8 cellular contexts compared by ENCODE assay signal in the genomic region with DNA sequence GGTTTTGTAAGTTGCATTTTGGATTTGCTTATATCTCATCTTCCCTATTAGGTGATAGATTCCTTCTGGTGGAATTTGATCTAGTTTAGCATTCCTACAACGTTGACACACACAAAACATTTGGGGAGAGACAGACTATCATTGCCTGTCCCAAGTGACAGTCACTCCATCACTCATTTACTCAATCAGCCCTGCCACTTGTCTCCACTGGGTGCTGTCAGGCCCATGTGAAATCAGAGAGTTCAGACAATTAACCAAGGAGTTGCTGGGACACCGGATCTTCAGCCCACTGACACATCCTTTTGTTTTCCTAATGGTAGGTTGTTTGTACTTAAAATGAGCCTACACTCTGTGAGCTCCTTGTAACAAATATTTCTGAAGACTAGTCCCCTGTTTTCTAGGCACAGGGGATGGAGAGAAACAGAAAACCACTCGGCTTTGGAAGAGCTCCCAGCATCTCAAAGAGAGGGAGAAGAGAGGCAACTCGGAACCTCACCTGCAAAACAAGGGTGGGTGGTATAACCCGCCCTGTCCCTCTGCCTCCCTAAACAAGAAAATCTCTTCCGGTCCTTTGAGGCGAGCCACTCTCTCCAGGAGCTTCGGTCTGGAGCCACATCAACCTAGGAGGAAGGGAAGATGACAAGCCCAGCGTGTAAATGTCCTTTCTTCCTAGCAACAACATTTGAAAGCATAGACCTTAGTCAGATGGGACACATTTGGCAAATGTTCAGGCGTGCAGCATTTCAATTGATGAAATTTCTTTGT.
DNase-seq lines count a peak whose midpoint lies in the region; ATAC-seq, FAIRE-seq and TF ChIP-seq lines count a peak whose summit lies in the region.

No MANE protein-coding gene starts in this region.

- H3K27ac ChIP-seq in K562 (ENCODE audit: extremely low read depth, low read depth, low read length) (no peak overlapping the region), mesodermal cell (ENCODE audit: low read depth, low read length, severe bottlenecking) (peak overlapping the region; percentile 61)

- ATAC-seq in K562, result no peak

- H3K4me3 ChIP-seq in AG10803 (ENCODE audit: low read length) (peak overlapping the region; percentile 59), K562 (no peak overlapping the region), mesodermal cell (ENCODE audit: extremely low read depth, insufficient read depth, low read length, poor library complexity, severe bottlenecking) (peak overlapping the region; percentile 27), HAP-1 (no peak overlapping the region)

- H2AFZ ChIP-seq in K562 (ENCODE audit: low read depth, low read length), result no peak overlapping the region

- no peaks in the 10 kb centered on the region for H3K9me1 ChIP-seq in K562 (ENCODE audit: control insufficient read depth, insufficient read depth, low read length)

- in situ Hi-C loops in K562 (cut with MboI) (no loop called here), HAP-1 (cut with MboI; ENCODE audit: low sequenced_read_pairs) (no loop called here)

- no peaks in the 10 kb centered on the region; a peak in 1 of 5 replicates for H3K4me1 ChIP-seq in K562 (replicated peaks in 1 of 2; ENCODE audit: control insufficient read depth in 2 of 2, insufficient read depth in 2 of 2, low read length in 2 of 2)
- H3K4me1 ChIP-seq in mesodermal cell (ENCODE audit: control insufficient read depth, insufficient read depth, low read length, poor library complexity, severe bottlenecking), result peaks cover 3% of the 10 kb centered on the region
- H3K4me1 ChIP-seq in HAP-1, result no peaks in the 10 kb centered on the region

- no peak for TF ChIP-seq EP300 in K562 (IDR thresholded peaks at IDR 0.05; ENCODE audit: low read length)

- H3K27me3 ChIP-seq in K562 (ENCODE audit: control insufficient read depth in 2 of 2, insufficient read depth in 2 of 2, low read length in 2 of 2) (no peaks in the 10 kb centered on the region), HAP-1 (ENCODE audit: low read depth) (no peaks in the 10 kb centered on the region)

- no peak for TF ChIP-seq RAD21 in K562 (CRISPR knock-in tag; conservative IDR thresholded peaks at IDR 0.05 in 1 of 2, IDR thresholded peaks at IDR 0.05 in 1 of 2)

- no peaks in the 10 kb centered on the region for H3K9me3 Mint-ChIP-seq in HFFc6

- H3K4me1 Mint-ChIP-seq in HFFc6 (ENCODE audit: low read depth), result peaks cover 13% of the 10 kb centered on the region; the same call in 1 of the 2 replicates

- H3K9ac ChIP-seq in K562 (ENCODE audit: insufficient read depth in 1 of 2, low read depth in 2 of 2, low read length in 2 of 2), result no peak overlapping the region

- TF ChIP-seq POLR2A in K562 (conservative IDR thresholded peaks at IDR 0.05), result no peak

- no peaks in the 10 kb centered on the region for H3K9me3 ChIP-seq in K562 (replicated peaks; ENCODE audit: control insufficient read depth, insufficient read depth, low read depth, low read length)
- H3K9me3 ChIP-seq in mesodermal cell (ENCODE audit: control insufficient read depth, low read length), result no peaks in the 10 kb centered on the region
- no peaks in the 10 kb centered on the region for H3K9me3 ChIP-seq in HAP-1

- no peak for DNase-seq in AG10803 (ENCODE audit: low read depth)
- DNase-seq in HFFc6, result no peak
- DNase-seq in K562 (ENCODE audit: extremely low read depth in 1 of 4, low spot score in 3 of 4), result no peak
- DNase-seq in NCI-H524 treated with DMSO at 0.1 percent for 48 hours (lab: John Stamatoyannopoulos, UW), result no peak
- DNase-seq in UCSD-AML1 (lab: John Stamatoyannopoulos, UW; ENCODE audit: unreplicated experiment), result no peak
- no peak for DNase-seq in stimulated activated CD4-positive, alpha-beta T cell treated with anti-CD3 and anti-CD28 coated beads, Interleukin-12 subunit alpha, Interleukin-12 subunit beta, amount 100 ng/mL, for 4 hours
- no peak for DNase-seq in HAP-1 (ENCODE audit: low spot score in 2 of 2)

- no peaks in the 10 kb centered on the region for H3K36me3 ChIP-seq in K562 (ENCODE audit: control insufficient read depth, insufficient read depth, low read length)
- H3K36me3 ChIP-seq in mesodermal cell (ENCODE audit: control insufficient read depth, insufficient read depth, low read length), result no peaks in the 10 kb centered on the region
- H3K36me3 ChIP-seq in HAP-1 (replicated peaks), result no peaks in the 10 kb centered on the region

- WGBS in K562 (ENCODE audit: insufficient coverage, low coverage, missing lambda C conversion rate), result 0% methylated on average over 6 of the region's 10 CpGs
- WGBS in mesodermal cell (ENCODE audit: insufficient coverage in 2 of 2), 2 experiments, result 13 to 16% methylated on average over 2 to 6 of the region's 10 CpGs

- peak overlapping the region; percentile 11; the same call in 1 of the 2 replicates for H3K4me2 ChIP-seq in K562 (ENCODE audit: insufficient read depth, low read length)

- intact Hi-C loops in K562 (cut with micrococcal nuclease), result loop anchor here (2.0 kb wide), 1 partner anchor 644 kb away; no protein-coding TSS in a partner anchor

- H3K4me3 Mint-ChIP-seq in HFFc6, result peak overlapping the region; percentile 82

- H3K27me3 Mint-ChIP-seq in HFFc6 (ENCODE audit: insufficient read depth), result peaks cover 11% of the 10 kb centered on the region

- H3K79me2 ChIP-seq in K562 (ENCODE audit: control insufficient read depth, insufficient read depth, low read length), result no peaks in the 10 kb centered on the region

- FAIRE-seq in K562 (lab: Jason Lieb, UNC), result no peak

- POLR2A ChIA-PET in K562 (lab: Yijun Ruan, JAX), result no interaction called here

- H4K20me1 ChIP-seq in K562 (replicated peaks; ENCODE audit: control insufficient read depth, insufficient read depth, low read length), result no peaks in the 10 kb centered on the region

- TF ChIP-seq CTCF in AG10803 (conservative IDR thresholded peaks at IDR 0.05; ENCODE audit: low read length) (no peak), HFFc6 (IDR thresholded peaks at IDR 0.05) (no peak), K562 (IDR thresholded peaks at IDR 0.05 in 2 of 3, conservative IDR thresholded peaks at IDR 0.05 in 1 of 3; ENCODE audit: insufficient read depth in 2 of 3, low read depth in 1 of 3, low read length in 3 of 3) (no peak)

- no peak overlapping the region for H3K27ac Mint-ChIP-seq in HFFc6

- no TSS peak for BruUV-seq in K562 (replicated peaks; lab: Mats Ljungman, UMichigan)

- no peaks in the 10 kb centered on the region for H3K36me3 Mint-ChIP-seq in HFFc6 (ENCODE audit: low read depth)

- CTCF ChIA-PET in K562 (lab: Yijun Ruan, JAX; ENCODE audit: low intra/inter-chr PET ratio), result no interaction called here

TF ChIP-seq in K562, 482 proteins besides CTCF, POLR2A, EP300 and RAD21:
- TF ChIP-seq GABPA (tag; conservative IDR thresholded peaks at IDR 0.05; ENCODE audit: low read depth), result no peak
- TF ChIP-seq STAT5B (CRISPR knock-in tag; IDR thresholded peaks at IDR 0.05), result no peak
- TF ChIP-seq NFE2L1 (tag; IDR thresholded peaks at IDR 0.05; ENCODE audit: borderline replicate concordance, low read depth), result no peak
- no peak for TF ChIP-seq CBX8 (IDR thresholded peaks at IDR 0.05; ENCODE audit: borderline replicate concordance, extremely low read depth, low read depth, low read length, poor library complexity, severe bottlenecking)
- no peak for TF ChIP-seq MAZ (CRISPR knock-in tag; conservative IDR thresholded peaks at IDR 0.05 in 1 of 2, IDR thresholded peaks at IDR 0.05 in 1 of 2)
- TF ChIP-seq, protein P1, sequence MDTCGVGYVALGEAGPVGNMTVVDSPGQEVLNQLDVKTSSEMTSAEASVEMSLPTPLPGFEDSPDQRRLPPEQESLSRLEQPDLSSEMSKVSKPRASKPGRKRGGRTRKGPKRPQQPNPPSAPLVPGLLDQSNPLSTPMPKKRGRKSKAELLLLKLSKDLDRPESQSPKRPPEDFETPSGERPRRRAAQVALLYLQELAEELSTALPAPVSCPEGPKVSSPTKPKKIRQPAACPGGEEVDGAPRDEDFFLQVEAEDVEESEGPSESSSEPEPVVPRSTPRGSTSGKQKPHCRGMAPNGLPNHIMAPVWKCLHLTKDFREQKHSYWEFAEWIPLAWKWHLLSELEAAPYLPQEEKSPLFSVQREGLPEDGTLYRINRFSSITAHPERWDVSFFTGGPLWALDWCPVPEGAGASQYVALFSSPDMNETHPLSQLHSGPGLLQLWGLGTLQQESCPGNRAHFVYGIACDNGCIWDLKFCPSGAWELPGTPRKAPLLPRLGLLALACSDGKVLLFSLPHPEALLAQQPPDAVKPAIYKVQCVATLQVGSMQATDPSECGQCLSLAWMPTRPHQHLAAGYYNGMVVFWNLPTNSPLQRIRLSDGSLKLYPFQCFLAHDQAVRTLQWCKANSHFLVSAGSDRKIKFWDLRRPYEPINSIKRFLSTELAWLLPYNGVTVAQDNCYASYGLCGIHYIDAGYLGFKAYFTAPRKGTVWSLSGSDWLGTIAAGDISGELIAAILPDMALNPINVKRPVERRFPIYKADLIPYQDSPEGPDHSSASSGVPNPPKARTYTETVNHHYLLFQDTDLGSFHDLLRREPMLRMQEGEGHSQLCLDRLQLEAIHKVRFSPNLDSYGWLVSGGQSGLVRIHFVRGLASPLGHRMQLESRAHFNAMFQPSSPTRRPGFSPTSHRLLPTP (IDR thresholded peaks at IDR 0.05; ENCODE audit: borderline replicate concordance, extremely low read depth, insufficient read length), result no peak
- TF ChIP-seq, protein P2, sequence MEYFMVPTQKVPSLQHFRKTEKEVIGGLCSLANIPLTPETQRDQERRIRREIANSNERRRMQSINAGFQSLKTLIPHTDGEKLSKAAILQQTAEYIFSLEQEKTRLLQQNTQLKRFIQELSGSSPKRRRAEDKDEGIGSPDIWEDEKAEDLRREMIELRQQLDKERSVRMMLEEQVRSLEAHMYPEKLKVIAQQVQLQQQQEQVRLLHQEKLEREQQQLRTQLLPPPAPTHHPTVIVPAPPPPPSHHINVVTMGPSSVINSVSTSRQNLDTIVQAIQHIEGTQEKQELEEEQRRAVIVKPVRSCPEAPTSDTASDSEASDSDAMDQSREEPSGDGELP (CRISPR knock-in tag; IDR thresholded peaks at IDR 0.05; ENCODE audit: borderline replicate concordance), result no peak
- no peak for TF ChIP-seq SNRNP70 (optimal IDR thresholded peaks at IDR 0.05; ENCODE audit: low read depth, low read length)
- TF ChIP-seq KLF13 (tag; IDR thresholded peaks at IDR 0.05; ENCODE audit: borderline replicate concordance, low read depth), result no peak
- TF ChIP-seq ZNF41 (CRISPR knock-in tag; conservative IDR thresholded peaks at IDR 0.05), result no peak
- TF ChIP-seq ZNF146 (CRISPR knock-in tag; IDR thresholded peaks at IDR 0.05; ENCODE audit: unreplicated experiment), result no peak

Comparison
In these comparisons a context has a peak if more than half of its experiments do, and no peak if none do; other contexts are left out.
1. H3K4me3 ChIP-seq: peak in AG10803 (single experiment) and mesodermal cell (single experiment); none in K562 (single experiment) and HAP-1 (single experiment).